ENCODE assay signal across 1 cellular context in the genomic region with DNA sequence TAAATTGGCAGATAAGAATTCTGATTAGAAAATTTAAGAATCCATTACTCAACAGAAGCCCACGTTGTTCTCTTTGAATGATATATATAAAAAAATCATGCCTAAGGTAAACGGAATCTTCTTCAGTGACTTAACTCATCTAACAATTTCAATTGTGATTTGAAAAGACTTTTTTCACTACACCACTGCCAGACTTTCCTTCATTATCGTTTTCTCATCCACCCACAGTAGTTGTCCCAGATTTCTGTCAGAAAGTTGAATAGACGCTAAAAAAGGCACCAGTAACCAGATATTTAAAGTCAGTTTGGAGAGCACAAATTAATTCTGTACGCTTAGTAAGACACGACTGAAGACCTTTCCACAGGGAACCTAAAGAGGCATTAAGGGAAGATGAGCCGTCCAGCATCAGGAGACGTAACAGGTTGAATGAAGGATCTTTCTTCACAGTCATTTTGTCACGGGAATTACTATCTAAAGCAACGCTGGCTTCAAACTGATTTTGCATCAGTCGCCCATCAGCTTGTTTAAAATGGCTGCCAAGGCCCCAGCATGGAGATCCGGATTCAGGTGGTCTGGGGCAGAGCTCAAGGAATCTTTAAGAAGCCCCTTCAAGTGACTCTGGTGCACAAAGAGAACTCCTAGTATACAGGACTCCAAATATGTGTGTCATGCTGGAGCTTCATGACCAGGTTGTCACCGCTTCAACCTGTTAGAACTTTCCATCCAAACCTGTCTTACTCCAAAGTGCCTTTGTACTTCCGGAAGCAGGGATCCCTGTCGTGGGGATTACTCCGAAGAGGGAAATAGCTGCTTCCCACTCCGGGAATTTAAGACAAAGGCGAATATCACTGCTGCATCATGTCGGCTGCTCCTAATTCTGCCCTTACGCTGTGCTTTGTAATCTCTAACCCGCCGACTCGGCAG.
TF ChIP-seq lines count a peak whose summit lies in the region.

No MANE protein-coding gene starts in this region.

TF ChIP-seq in K562, 482 proteins besides CTCF, POLR2A, EP300 and RAD21 (continued from another document and continues in another):
- TF ChIP-seq, protein P1, sequence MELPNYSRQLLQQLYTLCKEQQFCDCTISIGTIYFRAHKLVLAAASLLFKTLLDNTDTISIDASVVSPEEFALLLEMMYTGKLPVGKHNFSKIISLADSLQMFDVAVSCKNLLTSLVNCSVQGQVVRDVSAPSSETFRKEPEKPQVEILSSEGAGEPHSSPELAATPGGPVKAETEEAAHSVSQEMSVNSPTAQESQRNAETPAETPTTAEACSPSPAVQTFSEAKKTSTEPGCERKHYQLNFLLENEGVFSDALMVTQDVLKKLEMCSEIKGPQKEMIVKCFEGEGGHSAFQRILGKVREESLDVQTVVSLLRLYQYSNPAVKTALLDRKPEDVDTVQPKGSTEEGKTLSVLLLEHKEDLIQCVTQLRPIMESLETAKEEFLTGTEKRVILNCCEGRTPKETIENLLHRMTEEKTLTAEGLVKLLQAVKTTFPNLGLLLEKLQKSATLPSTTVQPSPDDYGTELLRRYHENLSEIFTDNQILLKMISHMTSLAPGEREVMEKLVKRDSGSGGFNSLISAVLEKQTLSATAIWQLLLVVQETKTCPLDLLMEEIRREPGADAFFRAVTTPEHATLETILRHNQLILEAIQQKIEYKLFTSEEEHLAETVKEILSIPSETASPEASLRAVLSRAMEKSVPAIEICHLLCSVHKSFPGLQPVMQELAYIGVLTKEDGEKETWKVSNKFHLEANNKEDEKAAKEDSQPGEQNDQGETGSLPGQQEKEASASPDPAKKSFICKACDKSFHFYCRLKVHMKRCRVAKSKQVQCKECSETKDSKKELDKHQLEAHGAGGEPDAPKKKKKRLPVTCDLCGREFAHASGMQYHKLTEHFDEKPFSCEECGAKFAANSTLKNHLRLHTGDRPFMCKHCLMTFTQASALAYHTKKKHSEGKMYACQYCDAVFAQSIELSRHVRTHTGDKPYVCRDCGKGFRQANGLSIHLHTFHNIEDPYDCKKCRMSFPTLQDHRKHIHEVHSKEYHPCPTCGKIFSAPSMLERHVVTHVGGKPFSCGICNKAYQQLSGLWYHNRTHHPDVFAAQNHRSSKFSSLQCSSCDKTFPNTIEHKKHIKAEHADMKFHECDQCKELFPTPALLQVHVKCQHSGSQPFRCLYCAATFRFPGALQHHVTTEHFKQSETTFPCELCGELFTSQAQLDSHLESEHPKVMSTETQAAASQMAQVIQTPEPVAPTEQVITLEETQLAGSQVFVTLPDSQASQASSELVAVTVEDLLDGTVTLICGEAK (IDR thresholded peaks at IDR 0.05) = 0 out of 2 replicates have a peak, but pooled peaks have one; percentile 7
- TF ChIP-seq, protein P1 (CRISPR knock-in tag; IDR thresholded peaks at IDR 0.05) = no peak
- TF ChIP-seq ZNF778 (CRISPR knock-in tag; IDR thresholded peaks at IDR 0.05) = no peak
- 0 out of 2 replicates have a peak, but pooled peaks have one; percentile 35 for TF ChIP-seq BACH1 (tag; IDR thresholded peaks at IDR 0.05)
- TF ChIP-seq SRSF7 (optimal IDR thresholded peaks at IDR 0.05; ENCODE audit: low read depth, low read length) = no peak
- TF ChIP-seq, protein P2, sequence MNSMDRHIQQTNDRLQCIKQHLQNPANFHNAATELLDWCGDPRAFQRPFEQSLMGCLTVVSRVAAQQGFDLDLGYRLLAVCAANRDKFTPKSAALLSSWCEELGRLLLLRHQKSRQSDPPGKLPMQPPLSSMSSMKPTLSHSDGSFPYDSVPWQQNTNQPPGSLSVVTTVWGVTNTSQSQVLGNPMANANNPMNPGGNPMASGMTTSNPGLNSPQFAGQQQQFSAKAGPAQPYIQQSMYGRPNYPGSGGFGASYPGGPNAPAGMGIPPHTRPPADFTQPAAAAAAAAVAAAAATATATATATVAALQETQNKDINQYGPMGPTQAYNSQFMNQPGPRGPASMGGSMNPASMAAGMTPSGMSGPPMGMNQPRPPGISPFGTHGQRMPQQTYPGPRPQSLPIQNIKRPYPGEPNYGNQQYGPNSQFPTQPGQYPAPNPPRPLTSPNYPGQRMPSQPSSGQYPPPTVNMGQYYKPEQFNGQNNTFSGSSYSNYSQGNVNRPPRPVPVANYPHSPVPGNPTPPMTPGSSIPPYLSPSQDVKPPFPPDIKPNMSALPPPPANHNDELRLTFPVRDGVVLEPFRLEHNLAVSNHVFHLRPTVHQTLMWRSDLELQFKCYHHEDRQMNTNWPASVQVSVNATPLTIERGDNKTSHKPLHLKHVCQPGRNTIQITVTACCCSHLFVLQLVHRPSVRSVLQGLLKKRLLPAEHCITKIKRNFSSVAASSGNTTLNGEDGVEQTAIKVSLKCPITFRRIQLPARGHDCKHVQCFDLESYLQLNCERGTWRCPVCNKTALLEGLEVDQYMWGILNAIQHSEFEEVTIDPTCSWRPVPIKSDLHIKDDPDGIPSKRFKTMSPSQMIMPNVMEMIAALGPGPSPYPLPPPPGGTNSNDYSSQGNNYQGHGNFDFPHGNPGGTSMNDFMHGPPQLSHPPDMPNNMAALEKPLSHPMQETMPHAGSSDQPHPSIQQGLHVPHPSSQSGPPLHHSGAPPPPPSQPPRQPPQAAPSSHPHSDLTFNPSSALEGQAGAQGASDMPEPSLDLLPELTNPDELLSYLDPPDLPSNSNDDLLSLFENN (IDR thresholded peaks at IDR 0.05; ENCODE audit: low read depth in 2 of 2, low read length in 2 of 2) = no peak
- TF ChIP-seq JUND (IDR thresholded peaks at IDR 0.05; ENCODE audit: borderline replicate concordance, low read depth, low read length) = no peak
- TF ChIP-seq JUND (tag; IDR thresholded peaks at IDR 0.05; ENCODE audit: borderline replicate concordance, low read depth, low read length) = peak; percentile 13; the same call in 1 of the 3 replicates
- peak; percentile 15; the same call in 1 of the 2 replicates for TF ChIP-seq MEF2D (tag; conservative IDR thresholded peaks at IDR 0.05; ENCODE audit: low read depth)
- TF ChIP-seq PHF20 (IDR thresholded peaks at IDR 0.05; ENCODE audit: partially characterized antibody) = no peak
- 0 out of 2 replicates have a peak, but pooled peaks have one; percentile 31 for TF ChIP-seq CREM (IDR thresholded peaks at IDR 0.05; ENCODE audit: low read depth)
- TF ChIP-seq ZFPM2 (CRISPR knock-in tag; IDR thresholded peaks at IDR 0.05) = no peak
- no peak for TF ChIP-seq U2AF1 (optimal IDR thresholded peaks at IDR 0.05; ENCODE audit: low read depth, low read length)
- TF ChIP-seq, protein P3, sequence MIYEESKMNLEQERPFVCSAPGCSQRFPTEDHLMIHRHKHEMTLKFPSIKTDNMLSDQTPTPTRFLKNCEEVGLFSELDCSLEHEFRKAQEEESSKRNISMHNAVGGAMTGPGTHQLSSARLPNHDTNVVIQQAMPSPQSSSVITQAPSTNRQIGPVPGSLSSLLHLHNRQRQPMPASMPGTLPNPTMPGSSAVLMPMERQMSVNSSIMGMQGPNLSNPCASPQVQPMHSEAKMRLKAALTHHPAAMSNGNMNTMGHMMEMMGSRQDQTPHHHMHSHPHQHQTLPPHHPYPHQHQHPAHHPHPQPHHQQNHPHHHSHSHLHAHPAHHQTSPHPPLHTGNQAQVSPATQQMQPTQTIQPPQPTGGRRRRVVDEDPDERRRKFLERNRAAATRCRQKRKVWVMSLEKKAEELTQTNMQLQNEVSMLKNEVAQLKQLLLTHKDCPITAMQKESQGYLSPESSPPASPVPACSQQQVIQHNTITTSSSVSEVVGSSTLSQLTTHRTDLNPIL (CRISPR knock-in tag; IDR thresholded peaks at IDR 0.05) = no peak
- peak; percentile 69 for TF ChIP-seq ELF1 (tag; IDR thresholded peaks at IDR 0.05)
- TF ChIP-seq ZNF197 (CRISPR knock-in tag; IDR thresholded peaks at IDR 0.05; ENCODE audit: low read depth) = no peak
- TF ChIP-seq CAMTA2 (CRISPR knock-in tag; conservative IDR thresholded peaks at IDR 0.05) = no peak
- TF ChIP-seq WHSC1 (IDR thresholded peaks at IDR 0.05; ENCODE audit: low read length) = no peak
- TF ChIP-seq ELF2 (CRISPR knock-in tag; IDR thresholded peaks at IDR 0.05) = peak; percentile 57; the same call in 1 of the 2 replicates
- TF ChIP-seq DACH1 (IDR thresholded peaks at IDR 0.05; ENCODE audit: partially characterized antibody) = no peak
- TF ChIP-seq ZNF785 (CRISPR knock-in tag; IDR thresholded peaks at IDR 0.05) = no peak
- no peak for TF ChIP-seq POLR2H (tag; IDR thresholded peaks at IDR 0.05; ENCODE audit: low read depth)
- peak; percentile 45; the same call in 1 of the 2 replicates for TF ChIP-seq MYC (IDR thresholded peaks at IDR 0.05; ENCODE audit: low read depth, low read length)
- no peak for TF ChIP-seq MYC (CRISPR knock-in tag; IDR thresholded peaks at IDR 0.05; ENCODE audit: borderline replicate concordance, low read depth)
- TF ChIP-seq POLR2G (IDR thresholded peaks at IDR 0.05; ENCODE audit: low read depth, low read length) = no peak
- no peak for TF ChIP-seq NUFIP1 (IDR thresholded peaks at IDR 0.05; ENCODE audit: partially characterized antibody)
- no peak for TF ChIP-seq PHTF2 (CRISPR knock-in tag; IDR thresholded peaks at IDR 0.05)
- TF ChIP-seq, protein P4, sequence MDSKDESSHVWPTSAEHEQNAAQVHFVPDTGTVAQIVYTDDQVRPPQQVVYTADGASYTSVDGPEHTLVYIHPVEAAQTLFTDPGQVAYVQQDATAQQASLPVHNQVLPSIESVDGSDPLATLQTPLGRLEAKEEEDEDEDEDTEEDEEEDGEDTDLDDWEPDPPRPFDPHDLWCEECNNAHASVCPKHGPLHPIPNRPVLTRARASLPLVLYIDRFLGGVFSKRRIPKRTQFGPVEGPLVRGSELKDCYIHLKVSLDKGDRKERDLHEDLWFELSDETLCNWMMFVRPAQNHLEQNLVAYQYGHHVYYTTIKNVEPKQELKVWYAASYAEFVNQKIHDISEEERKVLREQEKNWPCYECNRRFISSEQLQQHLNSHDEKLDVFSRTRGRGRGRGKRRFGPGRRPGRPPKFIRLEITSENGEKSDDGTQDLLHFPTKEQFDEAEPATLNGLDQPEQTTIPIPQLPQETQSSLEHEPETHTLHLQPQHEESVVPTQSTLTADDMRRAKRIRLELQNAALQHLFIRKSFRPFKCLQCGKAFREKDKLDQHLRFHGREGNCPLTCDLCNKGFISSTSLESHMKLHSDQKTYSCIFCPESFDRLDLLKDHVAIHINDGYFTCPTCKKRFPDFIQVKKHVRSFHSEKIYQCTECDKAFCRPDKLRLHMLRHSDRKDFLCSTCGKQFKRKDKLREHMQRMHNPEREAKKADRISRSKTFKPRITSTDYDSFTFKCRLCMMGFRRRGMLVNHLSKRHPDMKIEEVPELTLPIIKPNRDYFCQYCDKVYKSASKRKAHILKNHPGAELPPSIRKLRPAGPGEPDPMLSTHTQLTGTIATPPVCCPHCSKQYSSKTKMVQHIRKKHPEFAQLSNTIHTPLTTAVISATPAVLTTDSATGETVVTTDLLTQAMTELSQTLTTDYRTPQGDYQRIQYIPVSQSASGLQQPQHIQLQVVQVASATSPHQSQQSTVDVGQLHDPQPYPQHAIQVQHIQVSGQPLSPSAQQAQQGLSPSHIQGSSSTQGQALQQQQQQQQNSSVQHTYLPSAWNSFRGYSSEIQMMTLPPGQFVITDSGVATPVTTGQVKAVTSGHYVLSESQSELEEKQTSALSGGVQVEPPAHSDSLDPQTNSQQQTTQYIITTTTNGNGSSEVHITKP (IDR thresholded peaks at IDR 0.05; ENCODE audit: partially characterized antibody) = no peak
- TF ChIP-seq TBP (optimal IDR thresholded peaks at IDR 0.05; ENCODE audit: low read depth, low read length) = peak; percentile 36
- TF ChIP-seq, protein P5, sequence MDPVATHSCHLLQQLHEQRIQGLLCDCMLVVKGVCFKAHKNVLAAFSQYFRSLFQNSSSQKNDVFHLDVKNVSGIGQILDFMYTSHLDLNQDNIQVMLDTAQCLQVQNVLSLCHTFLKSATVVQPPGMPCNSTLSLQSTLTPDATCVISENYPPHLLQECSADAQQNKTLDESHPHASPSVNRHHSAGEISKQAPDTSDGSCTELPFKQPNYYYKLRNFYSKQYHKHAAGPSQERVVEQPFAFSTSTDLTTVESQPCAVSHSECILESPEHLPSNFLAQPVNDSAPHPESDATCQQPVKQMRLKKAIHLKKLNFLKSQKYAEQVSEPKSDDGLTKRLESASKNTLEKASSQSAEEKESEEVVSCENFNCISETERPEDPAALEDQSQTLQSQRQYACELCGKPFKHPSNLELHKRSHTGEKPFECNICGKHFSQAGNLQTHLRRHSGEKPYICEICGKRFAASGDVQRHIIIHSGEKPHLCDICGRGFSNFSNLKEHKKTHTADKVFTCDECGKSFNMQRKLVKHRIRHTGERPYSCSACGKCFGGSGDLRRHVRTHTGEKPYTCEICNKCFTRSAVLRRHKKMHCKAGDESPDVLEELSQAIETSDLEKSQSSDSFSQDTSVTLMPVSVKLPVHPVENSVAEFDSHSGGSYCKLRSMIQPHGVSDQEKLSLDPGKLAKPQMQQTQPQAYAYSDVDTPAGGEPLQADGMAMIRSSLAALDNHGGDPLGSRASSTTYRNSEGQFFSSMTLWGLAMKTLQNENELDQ (CRISPR knock-in tag; IDR thresholded peaks at IDR 0.05; ENCODE audit: borderline replicate concordance) = no peak
- TF ChIP-seq, protein P6, sequence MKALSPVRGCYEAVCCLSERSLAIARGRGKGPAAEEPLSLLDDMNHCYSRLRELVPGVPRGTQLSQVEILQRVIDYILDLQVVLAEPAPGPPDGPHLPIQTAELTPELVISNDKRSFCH (CRISPR knock-in tag; IDR thresholded peaks at IDR 0.05) = no peak
- TF ChIP-seq, protein P6 (tag; IDR thresholded peaks at IDR 0.05) = no peak
- TF ChIP-seq TARDBP (IDR thresholded peaks at IDR 0.05) = no peak
- no peak for TF ChIP-seq PRMT5 (CRISPR knock-in tag; IDR thresholded peaks at IDR 0.05)
- no peak for TF ChIP-seq PRPF4 (IDR thresholded peaks at IDR 0.05; ENCODE audit: insufficient read depth, low read depth, low read length, poor library complexity, severe bottlenecking)
- no peak for TF ChIP-seq MCM7 (IDR thresholded peaks at IDR 0.05)
- TF ChIP-seq FOS (IDR thresholded peaks at IDR 0.05; ENCODE audit: extremely low read depth, insufficient read length) = no peak
